Comparison of ENCODE assay signal across 16 cellular contexts in the genomic region with DNA sequence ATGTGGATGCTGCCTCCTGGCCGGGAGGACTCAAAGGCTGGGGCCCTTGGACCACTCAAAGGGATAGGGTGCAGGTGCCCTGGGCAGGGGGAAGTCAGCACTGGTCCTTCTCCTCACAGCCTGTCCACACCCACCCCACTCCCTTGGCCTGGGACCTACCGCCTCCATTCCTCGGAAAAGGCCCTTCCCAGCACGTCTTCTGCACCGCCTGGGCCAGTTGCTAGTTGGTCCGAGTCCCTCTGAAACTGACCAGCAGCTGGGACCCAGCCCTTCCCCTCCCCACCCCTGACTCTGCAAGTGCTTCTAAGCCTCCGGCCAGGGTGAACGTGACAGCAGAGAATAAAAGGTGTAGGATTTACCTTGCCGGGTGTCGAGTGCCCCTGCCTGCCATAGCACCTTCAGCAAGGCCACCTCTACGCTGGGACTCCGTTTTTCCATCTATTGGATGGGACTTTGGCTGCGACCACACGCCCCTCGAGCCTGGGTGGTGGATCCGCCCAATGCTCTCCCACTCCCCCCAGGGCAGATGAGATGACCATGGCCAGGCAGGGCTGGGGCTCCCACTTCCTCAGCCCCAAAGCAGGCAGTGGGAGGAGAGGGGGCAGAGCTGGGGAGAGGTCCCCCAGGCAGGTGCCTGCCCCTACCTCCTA. TPM values are rescaled to one million over a fixed set of nuclear protein-coding genes. Genes with fewer than 3 reads are reported as not detected.
DNase-seq lines count a peak whose midpoint lies in the region; ATAC-seq and TF ChIP-seq lines count a peak whose summit lies in the region.
"Had no signal": no experiment of that assay in that cellular context is flagged by ENCODE, and none has a peak within 500 bp of the region (broad histone marks: within the 10 kb centered on the region; RNA-seq: fewer than 3 reads in every experiment).

No MANE protein-coding gene starts in this region.

- H3K36me3 ChIP-seq in RWPE2 (ENCODE audit: low read depth): peaks cover 3% of the 10 kb centered on the region; the same call in 1 of the 2 replicates
- H3K36me3 ChIP-seq in upper lobe of left lung: peaks cover 0 to 14% (median 4%) of the 10 kb centered on the region in 4 donors

- no peak for ATAC-seq in RWPE2 (ENCODE audit: low read depth)
- no peak for ATAC-seq in left cardiac atrium
- ATAC-seq in upper lobe of left lung (ENCODE audit: low FRiP score in 2 of 2): no peak
- no peak for ATAC-seq in HG02798 (IDR thresholded peaks at IDR 0.05; ENCODE audit: poor library complexity, unreplicated experiment)
- ATAC-seq: activated T-cell treated with anti-CD3 and anti-CD28 coated beads, Interleukin-2, amount 50 U/mL, for 4 hours had no signal

- H3K27ac ChIP-seq in RWPE2 (ENCODE audit: poor library complexity, severe bottlenecking): no peak overlapping the region
- peak overlapping the region in 3 of 4 donors; percentile 29 to 77 (median 66) for H3K27ac ChIP-seq in upper lobe of left lung

- H3K4me3 ChIP-seq in RWPE2 (ENCODE audit: severe bottlenecking) (no peak overlapping the region), upper lobe of left lung (no peak overlapping the region)
- H3K4me3 ChIP-seq: ascending aorta had no signal

- no peaks in the 10 kb centered on the region for H3K9me3 ChIP-seq in RWPE2 (ENCODE audit: severe bottlenecking)
- no peaks in the 10 kb centered on the region for H3K9me3 ChIP-seq in upper lobe of left lung
- H3K9me3 ChIP-seq: ascending aorta, SK-N-SH had no signal

- no peak overlapping the region for H3K27ac Mint-ChIP-seq in nephron progenitor cell
- H3K27ac Mint-ChIP-seq: T-helper 2 cell treated with Interferon-gamma antibody and Interleukin-4, amounts not matched to agents 5 μg/mL and 100 μg/mL, for 36 hours had no signal

- peak; percentile 54 for DNase-seq in RWPE2 (ENCODE audit: low spot score)
- peak; percentile 24 for DNase-seq in left cardiac atrium
- DNase-seq in nephron progenitor cell: peak; percentile 1
- DNase-seq in upper lobe of left lung: peak in 1 of 2 donors; percentile 29
- no peak for DNase-seq in NK-92 (lab: John Stamatoyannopoulos, UW; ENCODE audit: unreplicated experiment)
- DNase-seq in GF-D8 (lab: John Stamatoyannopoulos, UW): no peak
- DNase-seq: activated naive CD4-positive, alpha-beta T cell treated with Interleukin-2 at 50 U/mL for 16 hours; activated T-cell treated with anti-CD3 and anti-CD28 coated beads, Interleukin-2, amount 50 U/mL, for 4 hours; AML-193; NCI-H1417; NCI-H2107; retina; SK-N-SH had no signal

- intact Hi-C loops in left cardiac atrium (cut with DNase I): loop anchor here in 1 of 2 donors (5.0 kb wide), 1 partner anchor 34 kb away; no protein-coding TSS in a partner anchor

- peaks cover 14% of the 10 kb centered on the region for H3K4me1 Mint-ChIP-seq in nephron progenitor cell

- no peaks in the 10 kb centered on the region for H3K27me3 ChIP-seq in RWPE2 (ENCODE audit: insufficient read depth, poor library complexity, severe bottlenecking)
- no peaks in the 10 kb centered on the region for H3K27me3 ChIP-seq in upper lobe of left lung
- H3K27me3 ChIP-seq: ascending aorta had no signal

- peaks cover 9% of the 10 kb centered on the region for H3K36me3 Mint-ChIP-seq in nephron progenitor cell (ENCODE audit: low read depth)

- no peak for TF ChIP-seq EP300 in upper lobe of left lung (IDR thresholded peaks at IDR 0.05)

- WGBS in upper lobe of left lung, 2 donors: 85 to 90% methylated on average over 15 to 16 of the region's 16 CpGs

- no peak overlapping the region for H3K4me3 Mint-ChIP-seq in nephron progenitor cell
- H3K4me3 Mint-ChIP-seq: activated T-cell treated with anti-CD3 and anti-CD28 coated beads, Interleukin-2, amount 50 U/mL, for 4 hours; T-helper 2 cell treated with Interferon-gamma antibody and Interleukin-4, amounts not matched to agents 5 μg/mL and 100 μg/mL, for 36 hours had no signal

- H3K9me3 Mint-ChIP-seq in nephron progenitor cell: no peaks in the 10 kb centered on the region
- H3K9me3 Mint-ChIP-seq: activated T-cell treated with anti-CD3 and anti-CD28 coated beads, Interleukin-2, amount 50 U/mL, for 4 hours; T-helper 2 cell treated with Interferon-gamma antibody and Interleukin-4, amounts not matched to agents 5 μg/mL and 100 μg/mL, for 36 hours had no signal

- no peak for TF ChIP-seq CTCF in RWPE2 (IDR thresholded peaks at IDR 0.05; ENCODE audit: poor library complexity, severe bottlenecking)
- no peak for TF ChIP-seq CTCF in nephron progenitor cell (IDR thresholded peaks at IDR 0.05)
- TF ChIP-seq CTCF in upper lobe of left lung (IDR thresholded peaks at IDR 0.05): no peak

- no peak for TF ChIP-seq POLR2A in upper lobe of left lung (IDR thresholded peaks at IDR 0.05)

- peaks cover 3% of the 10 kb centered on the region for H3K27me3 Mint-ChIP-seq in nephron progenitor cell (ENCODE audit: low read depth, poor library complexity)

- peaks cover 36% of the 10 kb centered on the region for H3K4me1 ChIP-seq in RWPE2 (ENCODE audit: insufficient read depth, poor library complexity, severe bottlenecking)
- H3K4me1 ChIP-seq in upper lobe of left lung: peaks cover 17 to 43% (median 29%) of the 10 kb centered on the region in 4 donors

RNA-seq across cellular contexts. Expression of a gene that starts 37.3 kb away (rescaled TPM):
- total RNA-seq in left cardiac atrium: 10 to 100 TPM; 17.3 to 21.0 TPM
- total RNA-seq in upper lobe of left lung: 10 to 100 TPM; 23.4 to 66.9 (median 48.3) TPM

Comparison
In these comparisons a context has a peak if more than half of its experiments do, and no peak if none do; other contexts are left out.
1. DNase-seq: peak in RWPE2 (single experiment), left cardiac atrium (single experiment) and nephron progenitor cell (single experiment); none in NK-92 (single experiment) and GF-D8 (single experiment).